ENCODE assay signal across 8 cellular contexts in the genomic region with DNA sequence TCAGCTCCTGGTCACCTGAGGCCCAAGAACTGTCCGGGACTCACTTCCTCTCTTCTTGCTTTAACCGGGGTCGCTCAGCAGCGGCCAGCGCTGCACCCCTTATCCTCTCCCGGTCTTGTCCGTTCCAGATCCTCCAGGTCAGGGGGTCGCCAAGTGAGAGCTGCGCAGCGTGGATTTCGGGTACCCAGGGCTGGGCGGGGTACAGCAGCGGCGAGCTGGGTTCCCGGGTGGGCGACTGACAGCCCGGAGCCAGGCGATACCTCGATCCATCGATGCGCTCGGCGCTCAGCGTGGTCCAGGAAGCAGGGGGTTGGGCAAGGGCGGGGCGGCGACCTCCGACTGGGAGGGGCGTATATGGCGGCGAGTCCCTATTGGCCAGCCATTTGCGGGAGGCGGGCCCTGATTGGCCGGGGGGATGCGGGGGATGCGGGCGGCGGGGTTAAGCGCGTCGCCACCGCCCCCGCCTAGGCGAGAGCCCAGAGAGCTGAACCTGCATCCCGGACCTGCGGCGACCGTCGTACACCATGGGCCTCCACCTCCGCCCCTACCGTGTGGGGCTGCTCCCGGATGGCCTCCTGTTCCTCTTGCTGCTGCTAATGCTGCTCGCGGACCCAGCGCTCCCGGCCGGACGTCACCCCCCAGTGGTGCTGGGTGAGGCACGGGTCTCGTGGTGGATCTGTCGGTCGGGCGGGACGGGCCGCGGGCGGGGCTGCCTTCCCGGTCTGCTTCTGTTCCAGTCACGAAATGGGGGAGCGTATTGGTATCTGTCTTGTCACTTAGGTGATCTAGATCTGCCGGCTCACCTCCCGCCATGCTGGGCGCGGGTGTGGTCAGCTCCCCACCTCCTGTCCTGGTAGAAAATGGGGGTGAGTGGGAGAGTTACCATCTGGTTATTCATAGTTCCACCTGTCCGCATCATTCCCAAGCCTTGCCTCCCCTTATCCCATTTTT. TPM values are rescaled to one million over a fixed set of nuclear protein-coding genes. Genes with fewer than 3 reads are reported as not detected.
DNase-seq lines count a peak whose midpoint lies in the region; ATAC-seq and TF ChIP-seq lines count a peak whose summit lies in the region.

A gene with protein sequence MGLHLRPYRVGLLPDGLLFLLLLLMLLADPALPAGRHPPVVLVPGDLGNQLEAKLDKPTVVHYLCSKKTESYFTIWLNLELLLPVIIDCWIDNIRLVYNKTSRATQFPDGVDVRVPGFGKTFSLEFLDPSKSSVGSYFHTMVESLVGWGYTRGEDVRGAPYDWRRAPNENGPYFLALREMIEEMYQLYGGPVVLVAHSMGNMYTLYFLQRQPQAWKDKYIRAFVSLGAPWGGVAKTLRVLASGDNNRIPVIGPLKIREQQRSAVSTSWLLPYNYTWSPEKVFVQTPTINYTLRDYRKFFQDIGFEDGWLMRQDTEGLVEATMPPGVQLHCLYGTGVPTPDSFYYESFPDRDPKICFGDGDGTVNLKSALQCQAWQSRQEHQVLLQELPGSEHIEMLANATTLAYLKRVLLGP (plus strand): TSS at position 471 of the 951 bp plus-strand sequence. CDS start 54 bp downstream, at position 525.

- TF ChIP-seq CTCF in GM12865 (IDR thresholded peaks at IDR 0.05; ENCODE audit: insufficient read depth, low read depth, low read length, missing control alignments), result no peak
- no peak for TF ChIP-seq CTCF in HFF-Myc (IDR thresholded peaks at IDR 0.05; ENCODE audit: low read depth, low read length, missing control alignments)
- no peak for TF ChIP-seq CTCF in left ventricle myocardium inferior (IDR thresholded peaks at IDR 0.05; ENCODE audit: borderline replicate concordance)
- peak in 1 of 4 experiments; percentile 7 for TF ChIP-seq CTCF in prostate gland (IDR thresholded peaks at IDR 0.05)
- no peak for TF ChIP-seq CTCF in upper lobe of right lung (IDR thresholded peaks at IDR 0.05)

- H3K4me1 ChIP-seq in left ventricle myocardium inferior (peaks cover 62% of the 10 kb centered on the region), prostate gland (replicated peaks) (peaks cover 6% of the 10 kb centered on the region), upper lobe of right lung (peaks cover 22% of the 10 kb centered on the region)

- intact Hi-C loops in left ventricle myocardium inferior (cut with micrococcal nuclease), result no loop called here
- intact Hi-C loops in prostate gland (cut with DNase I), result loop anchor here (5.0 kb wide), 1 partner anchor 82 kb away; no protein-coding TSS in a partner anchor
- intact Hi-C loops in upper lobe of right lung (cut with DNase I), result loop anchor here (10.0 kb wide), 1 partner anchor 890 kb away; the partner anchor contains the start of genes CHTF8 and UTP4

- peak; percentile 98 for DNase-seq in GM12865 (ENCODE audit: low read depth)
- DNase-seq in HFF-Myc (ENCODE audit: extremely low read depth, low read depth), result peak; percentile 71
- DNase-seq in MV-4-11 (lab: John Stamatoyannopoulos, UW), result peak; percentile 77
- DNase-seq in T-helper 1 cell, result peak; percentile 92 to 95 (median 95)
- DNase-seq in amniotic stem cell (lab: John Stamatoyannopoulos, UW), result peak; percentile 73
- DNase-seq in left ventricle myocardium inferior, result peak; percentile 99
- DNase-seq in prostate gland (ENCODE audit: low spot score), result peak; percentile 95
- peak; percentile 98 for DNase-seq in upper lobe of right lung

- H3K27me3 ChIP-seq in left ventricle myocardium inferior (ENCODE audit: low read depth), result no peaks in the 10 kb centered on the region
- H3K27me3 ChIP-seq in prostate gland (replicated peaks; ENCODE audit: insufficient read depth), result no peaks in the 10 kb centered on the region
- no peaks in the 10 kb centered on the region for H3K27me3 ChIP-seq in upper lobe of right lung

- H3K36me3 ChIP-seq in left ventricle myocardium inferior, result peaks cover 18% of the 10 kb centered on the region
- H3K36me3 ChIP-seq in prostate gland, result no peaks in the 10 kb centered on the region
- H3K36me3 ChIP-seq in upper lobe of right lung, result peaks cover 9% of the 10 kb centered on the region

- H3K27ac ChIP-seq in left ventricle myocardium inferior (replicated peaks) (peak within 1 kb of the TSS; percentile 93), prostate gland (peak within 1 kb of the TSS; percentile 38 to 47), upper lobe of right lung (peak within 1 kb of the TSS; percentile 74)

- peak; percentile 97 for ATAC-seq in upper lobe of right lung

- peak within 1 kb of the TSS; percentile 77 for H3K4me3 ChIP-seq in GM12865 (ENCODE audit: low read depth, low read length)
- H3K4me3 ChIP-seq in HFF-Myc (replicated peaks; ENCODE audit: low read depth, low read length), result peak within 1 kb of the TSS; percentile 79
- peak within 1 kb of the TSS; percentile 84 for H3K4me3 ChIP-seq in left ventricle myocardium inferior
- peak within 1 kb of the TSS; percentile 75 to 83 for H3K4me3 ChIP-seq in prostate gland
- H3K4me3 ChIP-seq in upper lobe of right lung, result peak within 1 kb of the TSS; percentile 98

- peak; percentile 78 for TF ChIP-seq POLR2A in prostate gland (IDR thresholded peaks at IDR 0.05)

- under 1% methylated on average over 74 of the region's 75 CpGs for WGBS in prostate gland

- H3K9me3 ChIP-seq in left ventricle myocardium inferior (replicated peaks) (no peaks in the 10 kb centered on the region), prostate gland (no peaks in the 10 kb centered on the region), upper lobe of right lung (no peaks in the 10 kb centered on the region)

RNA-seq across cellular contexts. Expression of the gene that starts here (rescaled TPM):
- total RNA-seq in left ventricle myocardium inferior (35.5 TPM), prostate gland (10 to 100 TPM; 15.7 to 39.5 TPM), upper lobe of right lung (30.4 TPM)

Comparison
In these comparisons a context has a peak if more than half of its experiments do, and no peak if none do; other contexts are left out.
1. Peak in every context shown above with its lines: DNase-seq, ATAC-seq, H3K4me3 ChIP-seq and H3K27ac ChIP-seq.
2. H3K27ac ChIP-seq: peak in every context shown above with its lines; median percentile 93 in left ventricle myocardium inferior; 74 in upper lobe of right lung; 42 in prostate gland.